In genomic region chr7:123845823-123846216, GRCh38 we compare ENCODE assay signal across 1 cellular context.
TF ChIP-seq lines count a peak whose summit lies in the region.

No MANE protein-coding gene starts in this region.

TF ChIP-seq in GM12878, 131 proteins besides CTCF, POLR2A, EP300 and RAD21:
- TF ChIP-seq KAT2A (conservative IDR thresholded peaks at IDR 0.05; ENCODE audit: control insufficient read depth, low read depth, low read length) (no peak), CEBPZ (IDR thresholded peaks at IDR 0.05; ENCODE audit: low read depth, low read length) (no peak), E2F8 (IDR thresholded peaks at IDR 0.05; ENCODE audit: low read depth, partially characterized antibody) (no peak), GATAD2B (conservative IDR thresholded peaks at IDR 0.05; ENCODE audit: low read depth) (no peak), ATF3 (IDR thresholded peaks at IDR 0.05; ENCODE audit: borderline replicate concordance, extremely low read depth, low read depth, low read length) (no peak), TCF12 (IDR thresholded peaks at IDR 0.05; ENCODE audit: low read depth, low read length) (no peak), ASH2L (IDR thresholded peaks at IDR 0.05; ENCODE audit: borderline replicate concordance, low read depth) (no peak), ZBTB40 (IDR thresholded peaks at IDR 0.05; ENCODE audit: borderline replicate concordance) (no peak), E2F4 (IDR thresholded peaks at IDR 0.05; ENCODE audit: low read depth, low read length) (no peak), RCOR1 (conservative IDR thresholded peaks at IDR 0.05; ENCODE audit: low read depth, low read length) (no peak), NBN (IDR thresholded peaks at IDR 0.05) (no peak), GABPA (IDR thresholded peaks at IDR 0.05; ENCODE audit: low read depth) (no peak), ZBTB11 (CRISPR knock-in tag; IDR thresholded peaks at IDR 0.05) (no peak), IRF5 (IDR thresholded peaks at IDR 0.05; ENCODE audit: borderline replicate concordance) (no peak), MTA2 (IDR thresholded peaks at IDR 0.05; ENCODE audit: low read depth) (no peak), IKZF1 (conservative IDR thresholded peaks at IDR 0.05) (no peak), FOXK2 (IDR thresholded peaks at IDR 0.05) (no peak)
